33 cellular contexts compared by ENCODE assay signal in the genomic region with DNA sequence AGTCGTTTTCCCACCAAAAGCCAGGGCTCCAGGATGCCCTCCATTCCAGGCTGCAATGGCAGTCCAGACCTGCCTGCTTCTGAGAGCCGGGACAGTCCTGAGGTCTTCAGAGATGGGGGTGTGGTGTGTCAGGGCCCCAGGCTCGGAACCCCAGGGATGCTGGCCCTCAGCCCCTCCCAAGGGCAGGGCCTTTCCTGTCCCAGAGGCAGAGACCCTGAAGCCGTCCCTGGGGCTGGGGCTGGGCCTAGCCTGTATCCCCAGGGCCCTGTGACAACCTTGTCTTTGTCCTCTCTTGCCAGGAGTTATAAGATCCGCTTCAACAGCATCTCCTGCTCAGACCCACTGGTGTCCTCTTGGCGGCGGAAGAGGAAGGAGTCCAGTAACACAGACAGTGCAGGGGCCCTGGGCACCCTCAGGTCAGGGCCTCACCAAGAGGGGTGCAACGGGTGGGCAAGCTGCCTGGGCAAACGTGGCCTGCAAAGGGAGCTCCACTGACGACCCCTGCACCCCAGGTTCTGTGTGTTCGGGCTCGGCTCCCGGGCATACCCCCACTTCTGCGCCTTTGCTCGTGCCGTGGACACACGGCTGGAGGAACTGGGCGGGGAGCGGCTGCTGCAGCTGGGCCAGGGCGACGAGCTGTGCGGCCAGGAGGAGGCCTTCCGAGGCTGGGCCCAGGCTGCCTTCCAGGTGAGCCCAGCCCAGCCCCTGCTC. TPM values are rescaled to one million over a fixed set of nuclear protein-coding genes. Genes with fewer than 3 reads are reported as not detected.
DNase-seq lines count a peak whose midpoint lies in the region; TF ChIP-seq lines count a peak whose summit lies in the region.
"Had no signal": no experiment of that assay in that cellular context is flagged by ENCODE, and none has a peak within 500 bp of the region (broad histone marks: within the 10 kb centered on the region; RNA-seq: fewer than 3 reads in every experiment).

No MANE protein-coding gene starts in this region.

- H3K36me3 ChIP-seq in hepatocyte (replicated peaks; ENCODE audit: insufficient read depth, low read depth), result no peaks in the 10 kb centered on the region
- no peaks in the 10 kb centered on the region for H3K36me3 ChIP-seq in osteoblast (ENCODE audit: insufficient read depth, low read length)
- H3K36me3 ChIP-seq: brain microvascular endothelial cell, gastrocnemius medialis, left lung, suprapubic skin had no signal

- H3K4ac ChIP-seq in H9 (ENCODE audit: low read depth, low read length), result no peak overlapping the region

- H2AFZ ChIP-seq in H9 (ENCODE audit: low read length) (no peak overlapping the region), hepatocyte (no peak overlapping the region), osteoblast (ENCODE audit: low read length) (no peak overlapping the region)
- H2AFZ ChIP-seq: GM23248 had no signal

- no peaks in the 10 kb centered on the region for H3K9me2 ChIP-seq in hepatocyte (replicated peaks; ENCODE audit: insufficient read depth)

- no peaks in the 10 kb centered on the region for H3K79me1 ChIP-seq in H9 (ENCODE audit: insufficient read depth, low read depth, low read length, poor library complexity, severe bottlenecking)

- no peaks in the 10 kb centered on the region for H3K9me3 Mint-ChIP-seq in activated naive CD4-positive, alpha-beta T cell treated with anti-CD3 and anti-CD28 coated beads, Interleukin-2, amount 10 ng/mL, durations not matched to agents 7 days and 5 days
- H3K9me3 Mint-ChIP-seq in H9 (no peaks in the 10 kb centered on the region), immature natural killer cell (no peaks in the 10 kb centered on the region)
- H3K9me3 Mint-ChIP-seq: activated CD8-positive, alpha-beta T cell treated with anti-CD3 and anti-CD28 coated beads for 36 hours; activated T-helper 1 cell treated with anti-CD3 and anti-CD28 coated beads, Interleukin-12 subunit alpha, Interleukin-12 subunit beta, Interleukin-2, Interleukin-4 antibody, amounts not matched to agents 30 ng/mL and 10 ng/mL and 1 ng/mL, durations not matched to agents 14 hours and 24 hours and 36 hours; CD4-positive, CD25-positive, alpha-beta regulatory T cell; HFFc6; natural killer cell had no signal

- no peak overlapping the region for H2BK12ac ChIP-seq in H9 (ENCODE audit: insufficient read length, low read depth, low read length)

- H3K4me3 ChIP-seq in hepatocyte, result no peak overlapping the region
- no peak overlapping the region for H3K4me3 ChIP-seq in osteoblast (ENCODE audit: insufficient read depth, low read length)
- H3K4me3 ChIP-seq: dorsolateral prefrontal cortex, gastrocnemius medialis, GM23248, left lung, suprapubic skin had no signal

- H3K4me1 Mint-ChIP-seq in activated naive CD4-positive, alpha-beta T cell treated with anti-CD3 and anti-CD28 coated beads, Interleukin-2, amount 10 ng/mL, durations not matched to agents 7 days and 5 days, result peaks cover 53% of the 10 kb centered on the region
- H3K4me1 Mint-ChIP-seq in H9 (peaks cover 12 to 33% of the 10 kb centered on the region in 2 experiments), immature natural killer cell (peaks cover 43 to 55% of the 10 kb centered on the region in 2 donors)

- H2BK20ac ChIP-seq in H9 (ENCODE audit: low read depth, low read length, poor library complexity, severe bottlenecking), result no peak overlapping the region

- no peaks in the 10 kb centered on the region for H3K9me3 ChIP-seq in H9 (ENCODE audit: control insufficient read depth, low read depth, low read length)
- H3K9me3 ChIP-seq in hepatocyte (ENCODE audit: low read depth), result no peaks in the 10 kb centered on the region
- H3K9me3 ChIP-seq in osteoblast (ENCODE audit: low read depth, low read length), result no peaks in the 10 kb centered on the region
- H3K9me3 ChIP-seq: gastrocnemius medialis, left lung, suprapubic skin had no signal

- peaks cover 4% of the 10 kb centered on the region; the same call in 1 of the 2 replicates for H3K4me1 ChIP-seq in H9 (ENCODE audit: insufficient read depth, low read length)
- peaks cover 14% of the 10 kb centered on the region for H3K4me1 ChIP-seq in hepatocyte (ENCODE audit: insufficient read depth)
- no peaks in the 10 kb centered on the region for H3K4me1 ChIP-seq in osteoblast (ENCODE audit: insufficient read depth, low read length)
- H3K4me1 ChIP-seq: gastrocnemius medialis had no signal

- no peak overlapping the region for H3K18ac ChIP-seq in H9 (ENCODE audit: insufficient read length, low read depth, low read length)

- H2BK15ac ChIP-seq in H9 (ENCODE audit: low read depth, low read length), result no peak overlapping the region

- no peak overlapping the region for H4K5ac ChIP-seq in H9 (ENCODE audit: insufficient read length, low read depth, low read length)

- H3K27me3 ChIP-seq in H9 (ENCODE audit: insufficient read depth, low read length) (no peaks in the 10 kb centered on the region), hepatocyte (no peaks in the 10 kb centered on the region), osteoblast (ENCODE audit: insufficient read depth, low read length) (no peaks in the 10 kb centered on the region)
- H3K27me3 ChIP-seq: brain microvascular endothelial cell had no signal

- H3K4me3 Mint-ChIP-seq in activated naive CD4-positive, alpha-beta T cell treated with anti-CD3 and anti-CD28 coated beads, Interleukin-2, amount 10 ng/mL, durations not matched to agents 7 days and 5 days, result no peak overlapping the region
- H3K4me3 Mint-ChIP-seq in H9 (no peak overlapping the region), immature natural killer cell (peak overlapping the region in 1 of 5 donors; percentile 33)
- H3K4me3 Mint-ChIP-seq: HFFc6 had no signal

- CTCF ChIA-PET in activated naive CD4-positive, alpha-beta T cell treated with anti-CD3 and anti-CD28 coated beads, Interleukin-2, amount 10 ng/mL, durations not matched to agents 7 days and 5 days (lab: Charles Lee), result interaction anchor here (1.5 to 4.3 kb wide), 5 partner anchors 12 to 44 kb away, joined by 3 to 33 read pairs (median 9); a partner anchor contains a TSS

- H3K4me2 ChIP-seq in H9 (ENCODE audit: insufficient read depth, insufficient read length, low read length) (no peak overlapping the region), hepatocyte (no peak overlapping the region), osteoblast (ENCODE audit: insufficient read depth, low read length) (no peak overlapping the region)

- no peak overlapping the region for H4K91ac ChIP-seq in H9 (ENCODE audit: insufficient read length, low read depth, low read length)

- H2AK5ac ChIP-seq in H9 (ENCODE audit: insufficient read length, low read length), result no peak overlapping the region

- H2BK120ac ChIP-seq in H9 (ENCODE audit: low read depth, low read length, poor library complexity, severe bottlenecking), result no peak overlapping the region

- no peak overlapping the region for H3K23ac ChIP-seq in H9 (ENCODE audit: insufficient read length, low read depth, low read length)

- H3K36me3 Mint-ChIP-seq in activated naive CD4-positive, alpha-beta T cell treated with anti-CD3 and anti-CD28 coated beads, Interleukin-2, amount 10 ng/mL, durations not matched to agents 7 days and 5 days, result peaks cover 22% of the 10 kb centered on the region
- H3K36me3 Mint-ChIP-seq in H9 (ENCODE audit: insufficient read depth in 1 of 3, low read depth in 3 of 3) (0 out of 7 replicates have a peak, but pooled peaks cover 0 to 3% (median 0%) of the 10 kb centered on the region in 3 experiments), immature natural killer cell (peaks cover 0 to 3% (median 0%) of the 10 kb centered on the region in 3 donors)
- H3K36me3 Mint-ChIP-seq: natural killer cell had no signal

- no peak for TF ChIP-seq CTCF in H9 (conservative IDR thresholded peaks at IDR 0.05)
- TF ChIP-seq CTCF in hepatocyte (IDR thresholded peaks at IDR 0.05; ENCODE audit: poor library complexity), result no peak
- TF ChIP-seq CTCF in osteoblast (IDR thresholded peaks at IDR 0.05; ENCODE audit: extremely low read depth, low read depth, low read length), result no peak

- H3K79me2 ChIP-seq in H9 (ENCODE audit: insufficient read depth, low read length), result no peaks in the 10 kb centered on the region
- H3K79me2 ChIP-seq in hepatocyte, result no peaks in the 10 kb centered on the region
- H3K79me2 ChIP-seq in osteoblast (ENCODE audit: insufficient read depth, low read length), result no peaks in the 10 kb centered on the region

- no peak overlapping the region for H3T11ph ChIP-seq in H9 (ENCODE audit: low read length)

- H4K20me1 ChIP-seq in H9 (ENCODE audit: control insufficient read depth, insufficient read depth, insufficient read length) (no peaks in the 10 kb centered on the region), hepatocyte (ENCODE audit: insufficient read depth, poor library complexity, severe bottlenecking) (no peaks in the 10 kb centered on the region), osteoblast (ENCODE audit: insufficient read depth, low read length) (no peaks in the 10 kb centered on the region)

- no peak overlapping the region for H3K14ac ChIP-seq in H9 (ENCODE audit: insufficient read depth, low read length)

- no peak overlapping the region for H2BK5ac ChIP-seq in H9 (ENCODE audit: insufficient read length, low read length)

- DNase-seq in activated naive CD4-positive, alpha-beta T cell treated with anti-CD3 and anti-CD28 coated beads, Interleukin-2, amount 10 ng/mL, durations not matched to agents 7 days and 5 days, result no peak
- DNase-seq in activated naive CD4-positive, alpha-beta T cell (lab: John Stamatoyannopoulos, UW), result no peak
- peak; percentile 24 for DNase-seq in H9
- peak; percentile 4 for DNase-seq in hepatocyte (ENCODE audit: low spot score)
- peak; percentile 85 for DNase-seq in osteoblast (ENCODE audit: insufficient read length, low spot score, missing footprints)
- no peak for DNase-seq in immature natural killer cell
- no peak for DNase-seq in mucosa of gallbladder (ENCODE audit: low spot score)
- no peak for DNase-seq in NCI-H1694 treated with DMSO at 0.1 percent for 48 hours (lab: John Stamatoyannopoulos, UW)
- DNase-seq: activated CD4-positive, alpha-beta T cell treated with anti-CD3 and anti-CD28 coated beads for 1 hour; activated CD8-positive, alpha-beta memory T cell treated with anti-CD3 and anti-CD28 coated beads, Interleukin-2, amount 50 U/mL, for 48 hours; activated CD8-positive, alpha-beta T cell treated with anti-CD3 and anti-CD28 coated beads for 36 hours; activated naive CD4-positive, alpha-beta T cell treated with anti-CD3 and anti-CD28 coated beads, Interleukin-2, amount 50 U/mL, for 16 hours; amygdala; brain microvascular endothelial cell; CD4-positive, CD25-positive, alpha-beta regulatory T cell; dorsolateral prefrontal cortex; gastrocnemius medialis; GM23248; HFFc6; midbrain; natural killer cell; NCI-H1092; NCI-H187; RPMI8226; stimulated activated naive CD4-positive, alpha-beta T cell treated with Interleukin-2 at 50 U/mL for 16 hours had no signal

- H3K23me2 ChIP-seq in H9 (ENCODE audit: insufficient read length, low read depth, low read length, poor library complexity, severe bottlenecking), result peaks cover 4% of the 10 kb centered on the region

- H3K56ac ChIP-seq in H9 (ENCODE audit: insufficient read length, low read depth, low read length), result no peak overlapping the region

- H4K8ac ChIP-seq in H9 (replicated peaks; ENCODE audit: insufficient read length, low read depth, low read length), result no peak overlapping the region

- no peaks in the 10 kb centered on the region for H3K27me3 Mint-ChIP-seq in activated naive CD4-positive, alpha-beta T cell treated with anti-CD3 and anti-CD28 coated beads, Interleukin-2, amount 10 ng/mL, durations not matched to agents 7 days and 5 days
- peaks cover 11% of the 10 kb centered on the region for H3K27me3 Mint-ChIP-seq in H9 (ENCODE audit: low read depth)
- H3K27me3 Mint-ChIP-seq in immature natural killer cell (ENCODE audit: low read depth in 3 of 3), result peaks cover 0 to 12% (median 7%) of the 10 kb centered on the region in 3 donors
- H3K27me3 Mint-ChIP-seq: activated CD8-positive, alpha-beta T cell treated with anti-CD3 and anti-CD28 coated beads for 36 hours had no signal

- no CpG with 5 or more reads among the region's 23 CpGs for WGBS in H9 (ENCODE audit: extremely low coverage, insufficient read length, low lambda C conversion rate)
- 93% methylated on average over 22 of the region's 23 CpGs for WGBS in hepatocyte (ENCODE audit: low lambda C conversion rate, missing lambda C conversion rate)

- no peak overlapping the region for H3K9ac ChIP-seq in H9 (ENCODE audit: extremely low read depth, insufficient read length, low read length)
- H3K9ac ChIP-seq: GM23248 had no signal

- no peak overlapping the region for H3K27ac ChIP-seq in H9 (ENCODE audit: insufficient read length, low read depth, low read length)
- H3K27ac ChIP-seq in hepatocyte, result no peak overlapping the region
- no peak overlapping the region for H3K27ac ChIP-seq in osteoblast (ENCODE audit: low read depth, low read length)
- H3K27ac ChIP-seq: brain microvascular endothelial cell, dorsolateral prefrontal cortex, gastrocnemius medialis, GM23248, suprapubic skin had no signal

- peak overlapping the region; percentile 78 for H3K27ac Mint-ChIP-seq in activated naive CD4-positive, alpha-beta T cell treated with anti-CD3 and anti-CD28 coated beads, Interleukin-2, amount 10 ng/mL, durations not matched to agents 7 days and 5 days
- H3K27ac Mint-ChIP-seq in H9 (no peak overlapping the region; a peak in 1 of 7 replicates), immature natural killer cell (peak overlapping the region in 1 of 6 donors; percentile 91)
- H3K27ac Mint-ChIP-seq: activated CD8-positive, alpha-beta T cell treated with anti-CD3 and anti-CD28 coated beads for 36 hours; HFFc6 had no signal

RNA-seq across cellular contexts. Expression of a gene that starts 15.9 kb away (rescaled TPM):
- total RNA-seq in H9 (2021) (4.5 and 4.7 TPM in 2 replicates), hepatocyte (8.1 and 9.8 TPM in 2 replicates), osteoblast (not detected in 2 replicates), mucosa of gallbladder (12.6 TPM)
- polyA plus RNA-seq in hepatocyte (15.3 and 17.4 TPM in 2 replicates), immature natural killer cell (1 to 10 TPM in 2 of 3 donors, under 1 TPM in 1; 0.21 to 4.9 (median 2.4) TPM)
- total RNA-seq: chondrocyte, SK-MEL-5 had no signal

RNA-seq across cellular contexts. Expression of a gene that starts 17.5 kb away (rescaled TPM):
- 1.5 and 2.0 TPM in 2 replicates for total RNA-seq in H9 (2021)
- total RNA-seq in hepatocyte, result 0.64 and 0.80 TPM in 2 replicates
- polyA plus RNA-seq in hepatocyte, result 2.4 and 13.2 TPM in 2 replicates
- not detected in 2 replicates for total RNA-seq in osteoblast
- 1 to 10 TPM in 2 of 3 donors, not detected in 1; 1.9 to 5.7 TPM for polyA plus RNA-seq in immature natural killer cell
- 1.2 TPM for total RNA-seq in mucosa of gallbladder
- total RNA-seq: A172, GM23248, skeletal muscle tissue had no signal

RNA-seq across cellular contexts. Expression of a gene that starts 21.5 kb away (rescaled TPM):
- total RNA-seq in H9 (2021) (22.1 and 23.9 TPM in 2 replicates), hepatocyte (22.6 and 24.4 TPM in 2 replicates), osteoblast (32.6 and 35.1 TPM in 2 replicates), mucosa of gallbladder (43.9 TPM)
- polyA plus RNA-seq in hepatocyte (32.6 and 41.2 TPM in 2 replicates), immature natural killer cell (10 to 100 TPM; 17.6 to 26.5 (median 23.3) TPM)

RNA-seq across cellular contexts. Expression of a gene that starts 28.6 kb away (rescaled TPM):
- 4.3 and 4.5 TPM in 2 replicates for total RNA-seq in H9 (2021)
- total RNA-seq in hepatocyte, result 8.4 and 9.4 TPM in 2 replicates
- 9.1 and 11.3 TPM in 2 replicates for polyA plus RNA-seq in hepatocyte
- not detected in 2 replicates for total RNA-seq in osteoblast
- not detected for polyA plus RNA-seq in immature natural killer cell
- 49.4 TPM for total RNA-seq in mucosa of gallbladder
- total RNA-seq: GM23248, HFFc6, osteocyte had no signal
- polyA plus RNA-seq: GM23248 had no signal

RNA-seq across cellular contexts. Expression of a gene that starts 41.6 kb away (rescaled TPM):
- total RNA-seq in H9 (2021) (1.7 and 2.3 TPM in 2 replicates), hepatocyte (2.9 and 4.5 TPM in 2 replicates), osteoblast (under 0.01 and 0.29 TPM in 2 replicates), mucosa of gallbladder (4.4 TPM)
- polyA plus RNA-seq in hepatocyte (2.1 and 7.0 TPM in 2 replicates), immature natural killer cell (not detected)
- total RNA-seq: skeletal muscle tissue had no signal
- polyA plus RNA-seq: CD4-positive, CD25-positive, alpha-beta regulatory T cell had no signal

Comparison
In these comparisons a context has a peak if more than half of its experiments do, and no peak if none do; other contexts are left out.
1. DNase-seq: peak in H9 (single experiment), hepatocyte (single experiment) and osteoblast (single experiment); none in activated naive CD4-positive, alpha-beta T cell treated with anti-CD3 and anti-CD28 coated beads, Interleukin-2, amount 10 ng/mL, durations not matched to agents 7 days and 5 days (single experiment), activated naive CD4-positive, alpha-beta T cell (0 of 4), immature natural killer cell (0 of 3), mucosa of gallbladder (single experiment) and NCI-H1694 treated with DMSO at 0.1 percent for 48 hours (single experiment).